31 cellular contexts compared by ENCODE assay signal in genomic region chr6:129954749-129955431, GRCh38.
DNase-seq lines count a peak whose midpoint lies in the region; ATAC-seq and TF ChIP-seq lines count a peak whose summit lies in the region.
"Had no signal": no experiment of that assay in that cellular context is flagged by ENCODE, and none has a peak within 500 bp of the region (broad histone marks: within the 10 kb centered on the region; RNA-seq: fewer than 3 reads in every experiment).

No MANE protein-coding gene starts in this region.

- no peak overlapping the region for H3K4ac ChIP-seq in IMR-90 (ENCODE audit: low read depth, low read length)

- H2BK15ac ChIP-seq in IMR-90 (ENCODE audit: low read depth, low read length): no peak overlapping the region; the same call in 2 of the 3 replicates

- H3K23ac ChIP-seq in IMR-90 (ENCODE audit: low read depth, low read length): 0 out of 2 replicates have a peak overlapping the region, but pooled peaks have one; percentile 1

- CTCF ChIA-PET in IMR-90 (lab: Yijun Ruan, JAX): no interaction called here

- DNase-seq in GM23248 (no peak), IMR-90 (no peak), cerebellar cortex (ENCODE audit: low spot score) (peak; percentile 40), mesothelial cell of epicardium (ENCODE audit: low spot score in 2 of 2, unreplicated experiment in 2 of 2) (no peak), occipital lobe (lab: John Stamatoyannopoulos, UW) (no peak), NCI-H187 treated with DMSO at 0.1 percent for 48 hours (lab: John Stamatoyannopoulos, UW) (no peak)
- DNase-seq in activated naive CD4-positive, alpha-beta T cell treated with anti-CD3 and anti-CD28 coated beads, Interleukin-2, amount 50 U/mL, for 72 hours (ENCODE audit: low spot score in 2 of 2): no peak
- no peak for DNase-seq in activated T-cell treated with anti-CD3 and anti-CD28 coated beads, Interleukin-2, amount 50 U/mL, for 4 hours
- DNase-seq: activated CD4-positive, alpha-beta memory T cell treated with anti-CD3 and anti-CD28 coated beads for 36 hours; activated CD8-positive, alpha-beta memory T cell treated with anti-CD3 and anti-CD28 coated beads, Interleukin-2, amount 50 U/mL, for 4 hours; activated naive CD4-positive, alpha-beta T cell treated with anti-CD3 and anti-CD28 coated beads, Interleukin-2, amount 10 ng/mL, durations not matched to agents 7 days and 5 days; amniotic stem cell; cortex of kidney; DMS53; effector memory CD8-positive, alpha-beta T cell; GF-D8; hippocampal formation; naive B cell; NCI-H1092; NCI-H1930; NCI-H345; NCI-H748 treated with DMSO at 0.1 percent for 48 hours; ovary; retina; SJCRH30; T-cell; transverse colon had no signal

- no peaks in the 10 kb centered on the region for H3K9me2 ChIP-seq in GM23248 (ENCODE audit: insufficient read depth)

- no peaks in the 10 kb centered on the region for H3K36me3 Mint-ChIP-seq in mesothelial cell of epicardium
- H3K36me3 Mint-ChIP-seq in activated naive CD4-positive, alpha-beta T cell treated with anti-CD3 and anti-CD28 coated beads, Interleukin-2, amount 50 U/mL, for 72 hours: no peaks in the 10 kb centered on the region
- no peaks in the 10 kb centered on the region for H3K36me3 Mint-ChIP-seq in activated T-cell treated with anti-CD3 and anti-CD28 coated beads, Interleukin-2, amount 50 U/mL, for 4 hours (ENCODE audit: insufficient read depth)
- H3K36me3 Mint-ChIP-seq: activated CD4-positive, alpha-beta memory T cell treated with anti-CD3 and anti-CD28 coated beads for 36 hours; activated naive CD4-positive, alpha-beta T cell treated with anti-CD3 and anti-CD28 coated beads, Interleukin-2, amount 10 ng/mL, durations not matched to agents 7 days and 5 days; naive B cell; T-cell had no signal

- H3K4me2 ChIP-seq in GM23248 (ENCODE audit: unreplicated experiment): no peak overlapping the region
- H3K4me2 ChIP-seq in IMR-90 (ENCODE audit: low read depth, low read length): no peak overlapping the region

- H3K14ac ChIP-seq in IMR-90 (replicated peaks; ENCODE audit: low read depth, low read length): peak overlapping the region; percentile 22; the same call in 1 of the 2 replicates

- H3K27ac ChIP-seq in GM23248 (no peak overlapping the region), IMR-90 (ENCODE audit: insufficient read depth, low read length) (no peak overlapping the region)
- H3K27ac ChIP-seq: cardiac muscle cell, esophagus muscularis mucosa, gastroesophageal sphincter, ovary, SJCRH30, transverse colon had no signal

- no peaks in the 10 kb centered on the region for H3K36me3 ChIP-seq in GM23248 (ENCODE audit: low read depth)
- no peaks in the 10 kb centered on the region for H3K36me3 ChIP-seq in IMR-90 (ENCODE audit: control insufficient read depth, insufficient read depth, low read length)
- H3K36me3 ChIP-seq: cardiac muscle cell, esophagus muscularis mucosa, gastroesophageal sphincter, ovary, SJCRH30, transverse colon had no signal

- H3K9me3 Mint-ChIP-seq in mesothelial cell of epicardium: peaks cover 6% of the 10 kb centered on the region
- H3K9me3 Mint-ChIP-seq in activated naive CD4-positive, alpha-beta T cell treated with anti-CD3 and anti-CD28 coated beads, Interleukin-2, amount 50 U/mL, for 72 hours: no peaks in the 10 kb centered on the region
- no peaks in the 10 kb centered on the region for H3K9me3 Mint-ChIP-seq in activated T-cell treated with anti-CD3 and anti-CD28 coated beads, Interleukin-2, amount 50 U/mL, for 4 hours
- H3K9me3 Mint-ChIP-seq: activated CD4-positive, alpha-beta memory T cell treated with anti-CD3 and anti-CD28 coated beads for 36 hours; activated naive CD4-positive, alpha-beta T cell treated with anti-CD3 and anti-CD28 coated beads, Interleukin-2, amount 10 ng/mL, durations not matched to agents 7 days and 5 days; effector memory CD8-positive, alpha-beta T cell; naive B cell; T-cell had no signal

- no peak overlapping the region for H4K8ac ChIP-seq in IMR-90 (ENCODE audit: low read depth in 2 of 2, low read length in 2 of 2)

- no peak overlapping the region for H3K18ac ChIP-seq in IMR-90 (ENCODE audit: low read depth, low read length)

- peaks cover 12% of the 10 kb centered on the region for H3K4me1 Mint-ChIP-seq in mesothelial cell of epicardium
- H3K4me1 Mint-ChIP-seq in activated T-cell treated with anti-CD3 and anti-CD28 coated beads, Interleukin-2, amount 50 U/mL, for 4 hours (ENCODE audit: low read depth): no peaks in the 10 kb centered on the region
- H3K4me1 Mint-ChIP-seq: activated naive CD4-positive, alpha-beta T cell treated with anti-CD3 and anti-CD28 coated beads, Interleukin-2, amount 10 ng/mL, durations not matched to agents 7 days and 5 days; naive B cell; T-cell had no signal

- 76 to 79% methylated on average over 8 of the region's 8 CpGs for WGBS in GM23248 (ENCODE audit: low coverage in 1 of 2, low lambda C conversion rate in 2 of 2, missing lambda C conversion rate in 2 of 2), 2 experiments
- no CpG with 5 or more reads among the region's 8 CpGs for WGBS in IMR-90 (ENCODE audit: extremely low coverage in 2 of 2, insufficient read length in 1 of 2), 2 experiments

- intact Hi-C loops in IMR-90 (cut with micrococcal nuclease): no loop called here

- no peak overlapping the region for H4K91ac ChIP-seq in IMR-90 (ENCODE audit: insufficient read depth, low read depth, low read length)

- H3K27me3 ChIP-seq in GM23248 (replicated peaks; ENCODE audit: insufficient read depth): no peaks in the 10 kb centered on the region
- H3K27me3 ChIP-seq in IMR-90 (ENCODE audit: control insufficient read depth, insufficient read depth, low read length): no peaks in the 10 kb centered on the region
- H3K27me3 ChIP-seq: cardiac muscle cell, esophagus muscularis mucosa, gastroesophageal sphincter, ovary, SJCRH30, transverse colon had no signal

- H4K20me1 ChIP-seq in GM23248 (ENCODE audit: insufficient read depth) (no peaks in the 10 kb centered on the region), IMR-90 (ENCODE audit: insufficient read depth, low read length) (no peaks in the 10 kb centered on the region)

- H3K4me3 Mint-ChIP-seq in mesothelial cell of epicardium: no peak overlapping the region
- no peak overlapping the region for H3K4me3 Mint-ChIP-seq in activated T-cell treated with anti-CD3 and anti-CD28 coated beads, Interleukin-2, amount 50 U/mL, for 4 hours
- H3K4me3 Mint-ChIP-seq: activated CD4-positive, alpha-beta memory T cell treated with anti-CD3 and anti-CD28 coated beads for 36 hours; activated naive CD4-positive, alpha-beta T cell treated with anti-CD3 and anti-CD28 coated beads, Interleukin-2, amount 10 ng/mL, durations not matched to agents 7 days and 5 days; effector memory CD8-positive, alpha-beta T cell; naive B cell; T-cell had no signal

- BruUV-seq in IMR-90 (replicated peaks; lab: Mats Ljungman, UMichigan): no TSS peak

- no peak; the same call in none of the 2 replicates for ATAC-seq in IMR-90 (ENCODE audit: low read depth)
- ATAC-seq in activated naive CD4-positive, alpha-beta T cell treated with anti-CD3 and anti-CD28 coated beads, Interleukin-2, amount 50 U/mL, for 72 hours: no peak
- no peak for ATAC-seq in activated T-cell treated with anti-CD3 and anti-CD28 coated beads, Interleukin-2, amount 50 U/mL, for 4 hours
- ATAC-seq: effector memory CD8-positive, alpha-beta T cell; gastroesophageal sphincter; left lobe of liver; T-cell had no signal

- no peak for TF ChIP-seq CTCF in IMR-90 (conservative IDR thresholded peaks at IDR 0.05; ENCODE audit: low read depth, low read length)
- no peak for TF ChIP-seq CTCF in mesothelial cell of epicardium (IDR thresholded peaks at IDR 0.05; ENCODE audit: unreplicated experiment)

- no peak overlapping the region for H3K4me3 ChIP-seq in GM23248
- no peak overlapping the region for H3K4me3 ChIP-seq in IMR-90 (ENCODE audit: insufficient read depth, low read depth, low read length)
- H3K4me3 ChIP-seq: cardiac muscle cell, esophagus muscularis mucosa, gastroesophageal sphincter, ovary, SJCRH30, transverse colon had no signal

- peak overlapping the region; percentile 31; the same call in 1 of the 2 replicates for H2AFZ ChIP-seq in GM23248
- peak overlapping the region; percentile 74 for H2AFZ ChIP-seq in IMR-90 (replicated peaks; ENCODE audit: low read length, poor library complexity)

- no peaks in the 10 kb centered on the region for H3K79me1 ChIP-seq in IMR-90 (ENCODE audit: low read depth in 1 of 2, low read length in 2 of 2)

- H3K4me1 ChIP-seq in GM23248 (ENCODE audit: insufficient read depth) (no peaks in the 10 kb centered on the region), IMR-90 (ENCODE audit: control insufficient read depth, insufficient read depth, low read length) (no peaks in the 10 kb centered on the region)
- H3K4me1 ChIP-seq: esophagus muscularis mucosa, gastroesophageal sphincter, SJCRH30, transverse colon had no signal

- H4K5ac ChIP-seq in IMR-90 (ENCODE audit: low read depth, low read length): no peak overlapping the region

- H3K56ac ChIP-seq in IMR-90 (ENCODE audit: extremely low read depth, insufficient read depth, low read length): no peak overlapping the region

- no peaks in the 10 kb centered on the region for H3K9me1 ChIP-seq in IMR-90 (ENCODE audit: insufficient read depth, low read length)

- dilution Hi-C loops in IMR-90 (cut with HindIII; ENCODE audit: low sequenced_read_pairs, unreplicated experiment): no loop called here

- no peak overlapping the region for H2AK9ac ChIP-seq in IMR-90 (replicated peaks; ENCODE audit: low read depth, low read length, poor library complexity)

- H2AK5ac ChIP-seq in IMR-90 (ENCODE audit: low read depth, low read length): no peak overlapping the region

- no peak overlapping the region for H2BK20ac ChIP-seq in IMR-90 (ENCODE audit: low read depth, low read length)

- TF ChIP-seq RAD21 in IMR-90 (IDR thresholded peaks at IDR 0.05; ENCODE audit: low read length): no peak

- in situ Hi-C loops in GM23248 (cut with MboI) (no loop called here), IMR-90 (cut with MboI; ENCODE audit: low sequenced_read_pairs) (no loop called here)

- H3K79me2 ChIP-seq in GM23248 (ENCODE audit: insufficient read depth): no peaks in the 10 kb centered on the region

- TF ChIP-seq POLR2A in IMR-90 (IDR thresholded peaks at IDR 0.05; ENCODE audit: low read depth, low read length): no peak

- H2BK5ac ChIP-seq in IMR-90 (ENCODE audit: low read depth, low read length, poor library complexity, severe bottlenecking): no peak overlapping the region

- no peaks in the 10 kb centered on the region for H3K27me3 Mint-ChIP-seq in mesothelial cell of epicardium (ENCODE audit: low read depth)
- H3K27me3 Mint-ChIP-seq in activated T-cell treated with anti-CD3 and anti-CD28 coated beads, Interleukin-2, amount 50 U/mL, for 4 hours (ENCODE audit: low read depth): no peaks in the 10 kb centered on the region
- H3K27me3 Mint-ChIP-seq: activated CD4-positive, alpha-beta memory T cell treated with anti-CD3 and anti-CD28 coated beads for 36 hours had no signal

- no peaks in the 10 kb centered on the region for H3F3A ChIP-seq in GM23248 (ENCODE audit: insufficient read depth)

- no peak overlapping the region for H2BK120ac ChIP-seq in IMR-90 (ENCODE audit: low read depth, low read length)

- POLR2A ChIA-PET in IMR-90 (lab: Charles Lee; ENCODE audit: unreplicated experiment): no interaction called here

- H3K9ac ChIP-seq in GM23248 (no peak overlapping the region), IMR-90 (ENCODE audit: low read depth, low read length) (no peak overlapping the region)

- H3K27ac Mint-ChIP-seq in mesothelial cell of epicardium: peak overlapping the region; percentile 83
- H3K27ac Mint-ChIP-seq in activated naive CD4-positive, alpha-beta T cell treated with anti-CD3 and anti-CD28 coated beads, Interleukin-2, amount 50 U/mL, for 72 hours: no peak overlapping the region
- H3K27ac Mint-ChIP-seq: activated CD4-positive, alpha-beta memory T cell treated with anti-CD3 and anti-CD28 coated beads for 36 hours; activated naive CD4-positive, alpha-beta T cell treated with anti-CD3 and anti-CD28 coated beads, Interleukin-2, amount 10 ng/mL, durations not matched to agents 7 days and 5 days; effector memory CD8-positive, alpha-beta T cell; naive B cell; T-cell had no signal

- no peaks in the 10 kb centered on the region for H3K9me3 ChIP-seq in GM23248 (ENCODE audit: low read depth)
- H3K9me3 ChIP-seq in IMR-90 (ENCODE audit: control insufficient read depth, insufficient read depth, low read length): no peaks in the 10 kb centered on the region
- H3K9me3 ChIP-seq: esophagus muscularis mucosa, gastroesophageal sphincter, ovary, SJCRH30, transverse colon had no signal
